Comparison of ENCODE assay signal across 1 cellular context in the genomic region with DNA sequence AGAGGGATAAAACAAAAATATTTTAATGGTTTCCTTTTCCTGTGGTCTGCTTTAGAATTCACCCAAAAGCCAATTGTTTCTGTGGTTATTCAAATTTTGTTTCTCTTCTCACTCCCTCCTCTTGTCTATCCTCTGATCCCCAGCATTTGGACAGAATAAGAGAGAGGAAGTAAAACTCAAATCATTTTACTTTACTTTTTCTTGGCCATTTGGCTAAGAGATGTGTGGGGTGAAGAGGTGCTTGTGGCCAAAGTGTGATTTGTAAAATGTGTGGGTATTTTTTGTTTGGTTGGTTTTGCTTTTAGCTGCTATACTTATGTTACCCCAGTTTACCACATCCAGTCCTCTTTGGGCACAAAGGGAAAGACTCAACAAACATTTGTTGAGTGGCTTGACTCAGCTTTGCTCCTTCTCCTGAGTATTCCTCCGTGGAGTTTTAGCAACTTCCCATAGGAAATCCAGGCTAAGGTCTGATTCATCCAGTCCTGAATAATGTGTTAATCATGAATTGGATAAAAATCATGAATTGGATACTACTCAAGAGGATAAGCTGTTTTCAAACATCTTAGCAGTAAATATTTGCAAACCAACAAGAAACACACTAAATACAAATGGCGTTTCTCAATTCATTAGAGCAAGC.
TF ChIP-seq lines count a peak whose summit lies in the region.

No MANE protein-coding gene starts in this region.

TF ChIP-seq in GM23338, 12 proteins besides CTCF, POLR2A, EP300 and RAD21 (continued from another document):
- TF ChIP-seq, protein P1, sequence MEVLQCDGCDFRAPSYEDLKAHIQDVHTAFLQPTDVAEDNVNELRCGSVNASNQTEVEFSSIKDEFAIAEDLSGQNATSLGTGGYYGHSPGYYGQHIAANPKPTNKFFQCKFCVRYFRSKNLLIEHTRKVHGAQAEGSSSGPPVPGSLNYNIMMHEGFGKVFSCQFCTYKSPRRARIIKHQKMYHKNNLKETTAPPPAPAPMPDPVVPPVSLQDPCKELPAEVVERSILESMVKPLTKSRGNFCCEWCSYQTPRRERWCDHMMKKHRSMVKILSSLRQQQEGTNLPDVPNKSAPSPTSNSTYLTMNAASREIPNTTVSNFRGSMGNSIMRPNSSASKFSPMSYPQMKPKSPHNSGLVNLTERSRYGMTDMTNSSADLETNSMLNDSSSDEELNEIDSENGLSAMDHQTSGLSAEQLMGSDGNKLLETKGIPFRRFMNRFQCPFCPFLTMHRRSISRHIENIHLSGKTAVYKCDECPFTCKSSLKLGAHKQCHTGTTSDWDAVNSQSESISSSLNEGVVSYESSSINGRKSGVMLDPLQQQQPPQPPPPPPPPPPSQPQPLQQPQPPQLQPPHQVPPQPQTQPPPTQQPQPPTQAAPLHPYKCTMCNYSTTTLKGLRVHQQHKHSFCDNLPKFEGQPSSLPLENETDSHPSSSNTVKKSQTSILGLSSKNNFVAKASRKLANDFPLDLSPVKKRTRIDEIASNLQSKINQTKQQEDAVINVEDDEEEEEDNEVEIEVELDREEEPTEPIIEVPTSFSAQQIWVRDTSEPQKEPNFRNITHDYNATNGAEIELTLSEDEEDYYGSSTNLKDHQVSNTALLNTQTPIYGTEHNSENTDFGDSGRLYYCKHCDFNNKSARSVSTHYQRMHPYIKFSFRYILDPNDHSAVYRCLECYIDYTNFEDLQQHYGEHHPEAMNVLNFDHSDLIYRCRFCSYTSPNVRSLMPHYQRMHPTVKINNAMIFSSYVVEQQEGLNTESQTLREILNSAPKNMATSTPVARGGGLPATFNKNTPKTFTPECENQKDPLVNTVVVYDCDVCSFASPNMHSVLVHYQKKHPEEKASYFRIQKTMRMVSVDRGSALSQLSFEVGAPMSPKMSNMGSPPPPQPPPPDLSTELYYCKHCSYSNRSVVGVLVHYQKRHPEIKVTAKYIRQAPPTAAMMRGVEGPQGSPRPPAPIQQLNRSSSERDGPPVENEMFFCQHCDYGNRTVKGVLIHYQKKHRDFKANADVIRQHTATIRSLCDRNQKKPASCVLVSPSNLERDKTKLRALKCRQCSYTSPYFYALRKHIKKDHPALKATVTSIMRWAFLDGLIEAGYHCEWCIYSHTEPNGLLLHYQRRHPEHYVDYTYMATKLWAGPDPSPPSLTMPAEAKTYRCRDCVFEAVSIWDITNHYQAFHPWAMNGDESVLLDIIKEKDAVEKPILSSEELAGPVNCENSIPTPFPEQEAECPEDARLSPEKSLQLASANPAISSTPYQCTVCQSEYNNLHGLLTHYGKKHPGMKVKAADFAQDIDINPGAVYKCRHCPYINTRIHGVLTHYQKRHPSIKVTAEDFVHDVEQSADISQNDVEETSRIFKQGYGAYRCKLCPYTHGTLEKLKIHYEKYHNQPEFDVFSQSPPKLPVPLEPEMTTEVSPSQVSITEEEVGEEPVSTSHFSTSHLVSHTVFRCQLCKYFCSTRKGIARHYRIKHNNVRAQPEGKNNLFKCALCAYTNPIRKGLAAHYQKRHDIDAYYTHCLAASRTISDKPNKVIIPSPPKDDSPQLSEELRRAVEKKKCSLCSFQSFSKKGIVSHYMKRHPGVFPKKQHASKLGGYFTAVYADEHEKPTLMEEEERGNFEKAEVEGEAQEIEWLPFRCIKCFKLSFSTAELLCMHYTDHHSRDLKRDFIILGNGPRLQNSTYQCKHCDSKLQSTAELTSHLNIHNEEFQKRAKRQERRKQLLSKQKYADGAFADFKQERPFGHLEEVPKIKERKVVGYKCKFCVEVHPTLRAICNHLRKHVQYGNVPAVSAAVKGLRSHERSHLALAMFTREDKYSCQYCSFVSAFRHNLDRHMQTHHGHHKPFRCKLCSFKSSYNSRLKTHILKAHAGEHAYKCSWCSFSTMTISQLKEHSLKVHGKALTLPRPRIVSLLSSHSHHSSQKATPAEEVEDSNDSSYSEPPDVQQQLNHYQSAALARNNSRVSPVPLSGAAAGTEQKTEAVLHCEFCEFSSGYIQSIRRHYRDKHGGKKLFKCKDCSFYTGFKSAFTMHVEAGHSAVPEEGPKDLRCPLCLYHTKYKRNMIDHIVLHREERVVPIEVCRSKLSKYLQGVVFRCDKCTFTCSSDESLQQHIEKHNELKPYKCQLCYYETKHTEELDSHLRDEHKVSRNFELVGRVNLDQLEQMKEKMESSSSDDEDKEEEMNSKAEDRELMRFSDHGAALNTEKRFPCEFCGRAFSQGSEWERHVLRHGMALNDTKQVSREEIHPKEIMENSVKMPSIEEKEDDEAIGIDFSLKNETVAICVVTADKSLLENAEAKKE (CRISPR knock-in tag; IDR thresholded peaks at IDR 0.05): no peak
- TF ChIP-seq NANOG (IDR thresholded peaks at IDR 0.05; ENCODE audit: borderline replicate concordance): no peak
